Comparison of ENCODE assay signal across 19 cellular contexts in genomic region chrX:134659761-134660160, GRCh38. TPM values are rescaled to one million over a fixed set of nuclear protein-coding genes. Genes with fewer than 3 reads are reported as not detected.
A peak's percentile ranks its signal among the peaks of the same experiment; 100 is the strongest.
DNase-seq lines count a peak whose midpoint lies in the region; ATAC-seq and TF ChIP-seq lines count a peak whose summit lies in the region.
"Had no signal": no experiment of that assay in that cellular context is flagged by ENCODE, and none has a peak within 500 bp of the region (broad histone marks: within the 10 kb centered on the region; RNA-seq: fewer than 3 reads in every experiment).

No MANE protein-coding gene starts in this region.

- no peaks in the 10 kb centered on the region for H3K27me3 ChIP-seq in IMR-90 (ENCODE audit: control insufficient read depth, insufficient read depth, low read length)
- H3K27me3 ChIP-seq in RWPE2 (ENCODE audit: insufficient read depth, poor library complexity, severe bottlenecking), result no peaks in the 10 kb centered on the region
- peaks cover 0 to 15% of the 10 kb centered on the region in 2 experiments for H3K27me3 ChIP-seq in mesenchymal stem cell (ENCODE audit: control insufficient read depth in 1 of 2, insufficient read depth in 1 of 2, low read length in 2 of 2)

- H2BK120ac ChIP-seq in IMR-90 (ENCODE audit: low read depth, low read length) (no peak overlapping the region), mesenchymal stem cell (ENCODE audit: low read depth, low read length) (no peak overlapping the region)

- H2BK15ac ChIP-seq in IMR-90 (ENCODE audit: low read depth, low read length) (no peak overlapping the region), mesenchymal stem cell (ENCODE audit: low read depth, poor library complexity, severe bottlenecking) (no peak overlapping the region)

- H3K4me3 ChIP-seq in IMR-90 (ENCODE audit: insufficient read depth, low read depth, low read length) (no peak overlapping the region), RWPE2 (ENCODE audit: severe bottlenecking) (no peak overlapping the region), epithelial cell of esophagus (ENCODE audit: low read length) (no peak overlapping the region), mesenchymal stem cell (ENCODE audit: insufficient read depth in 1 of 2, low read depth in 1 of 2, low read length in 2 of 2) (no peak overlapping the region)
- H3K4me3 ChIP-seq: A549, HAP-1 had no signal

- H3K23ac ChIP-seq in IMR-90 (ENCODE audit: low read depth, low read length) (no peak overlapping the region), mesenchymal stem cell (ENCODE audit: low read length in 2 of 2) (no peak overlapping the region)

- no peaks in the 10 kb centered on the region for H3K9me3 Mint-ChIP-seq in naive thymus-derived CD8-positive, alpha-beta T cell
- H3K9me3 Mint-ChIP-seq: CD4-positive, alpha-beta T cell; IgD-negative memory B cell had no signal

- peaks cover 2% of the 10 kb centered on the region; the same call in 1 of the 2 replicates for H3K9me1 ChIP-seq in IMR-90 (ENCODE audit: insufficient read depth, low read length)

- H3K9me3 ChIP-seq in IMR-90 (ENCODE audit: control insufficient read depth, insufficient read depth, low read length), result no peaks in the 10 kb centered on the region
- no peaks in the 10 kb centered on the region for H3K9me3 ChIP-seq in RWPE2 (ENCODE audit: severe bottlenecking)
- no peaks in the 10 kb centered on the region for H3K9me3 ChIP-seq in mesenchymal stem cell (ENCODE audit: control insufficient read depth, low read length)
- H3K9me3 ChIP-seq: A549, Caco-2, HAP-1 had no signal

- no peak overlapping the region for H3K4me2 ChIP-seq in IMR-90 (ENCODE audit: low read depth, low read length)
- no peak overlapping the region for H3K4me2 ChIP-seq in mesenchymal stem cell (ENCODE audit: low read length, poor library complexity, severe bottlenecking)

- H2BK5ac ChIP-seq in IMR-90 (ENCODE audit: low read depth, low read length, poor library complexity, severe bottlenecking) (no peak overlapping the region), mesenchymal stem cell (ENCODE audit: low read depth, low read length, poor library complexity, severe bottlenecking) (no peak overlapping the region)

- H2BK20ac ChIP-seq in IMR-90 (ENCODE audit: low read depth, low read length), result no peak overlapping the region

- POLR2A ChIA-PET in IMR-90 (lab: Charles Lee; ENCODE audit: unreplicated experiment), result no interaction called here
- POLR2A ChIA-PET in naive thymus-derived CD8-positive, alpha-beta T cell (lab: Charles Lee), result no interaction called here

- H4K5ac ChIP-seq in IMR-90 (ENCODE audit: low read depth, low read length), result no peak overlapping the region

- in situ Hi-C loops in IMR-90 (cut with MboI; ENCODE audit: low sequenced_read_pairs), result no loop called here

- TF ChIP-seq CTCF in IMR-90 (conservative IDR thresholded peaks at IDR 0.05; ENCODE audit: low read depth, low read length) (no peak), RWPE2 (IDR thresholded peaks at IDR 0.05; ENCODE audit: poor library complexity, severe bottlenecking) (no peak), epithelial cell of esophagus (IDR thresholded peaks at IDR 0.05; ENCODE audit: insufficient read depth, low read depth, low read length, missing control alignments) (no peak)

- H3K4me1 Mint-ChIP-seq in naive thymus-derived CD8-positive, alpha-beta T cell, result no peaks in the 10 kb centered on the region

- WGBS in IMR-90 (ENCODE audit: extremely low coverage in 2 of 2, insufficient read length in 1 of 2), 2 experiments, result no CpG with 5 or more reads among the region's 1 CpG
- WGBS in mesenchymal stem cell, result no CpG with 5 or more reads among the region's 1 CpG

- H3K27ac ChIP-seq in IMR-90 (ENCODE audit: insufficient read depth, low read length) (no peak overlapping the region), RWPE2 (ENCODE audit: poor library complexity, severe bottlenecking) (no peak overlapping the region), mesenchymal stem cell (ENCODE audit: low read length, poor library complexity, severe bottlenecking) (no peak overlapping the region)
- H3K27ac ChIP-seq: 22Rv1, C4-2B, HL-60 had no signal

- H3K36me3 Mint-ChIP-seq in naive thymus-derived CD8-positive, alpha-beta T cell, result no peaks in the 10 kb centered on the region

- H4K8ac ChIP-seq in IMR-90 (ENCODE audit: low read depth in 2 of 2, low read length in 2 of 2), result no peak overlapping the region
- no peak overlapping the region for H4K8ac ChIP-seq in mesenchymal stem cell (ENCODE audit: low read length)

- H3K9ac ChIP-seq in IMR-90 (ENCODE audit: low read depth, low read length) (no peak overlapping the region), mesenchymal stem cell (ENCODE audit: low read length) (no peak overlapping the region)

- H3K27ac Mint-ChIP-seq in naive thymus-derived CD8-positive, alpha-beta T cell, result no peak overlapping the region
- H3K27ac Mint-ChIP-seq: CD4-positive, alpha-beta T cell; IgD-negative memory B cell had no signal

- dilution Hi-C loops in IMR-90 (cut with HindIII; ENCODE audit: low sequenced_read_pairs, unreplicated experiment), result no loop called here

- H3K14ac ChIP-seq in IMR-90 (replicated peaks; ENCODE audit: low read depth, low read length), result no peak overlapping the region
- no peak overlapping the region for H3K14ac ChIP-seq in mesenchymal stem cell (ENCODE audit: low read length in 2 of 2)

- TF ChIP-seq POLR2A in IMR-90 (IDR thresholded peaks at IDR 0.05; ENCODE audit: low read depth, low read length), result no peak

- no peak for TF ChIP-seq RAD21 in IMR-90 (IDR thresholded peaks at IDR 0.05; ENCODE audit: low read length)

- H3K79me1 ChIP-seq in IMR-90 (ENCODE audit: low read depth in 1 of 2, low read length in 2 of 2) (no peaks in the 10 kb centered on the region), mesenchymal stem cell (replicated peaks; ENCODE audit: low read length, poor library complexity, severe bottlenecking) (no peaks in the 10 kb centered on the region)

- H2AK9ac ChIP-seq in IMR-90 (replicated peaks; ENCODE audit: low read depth, low read length, poor library complexity), result no peak overlapping the region

- H2BK12ac ChIP-seq in mesenchymal stem cell (ENCODE audit: low read length in 2 of 2), result no peak overlapping the region

- CTCF ChIA-PET in IMR-90 (lab: Yijun Ruan, JAX), result no interaction called here

- no peak overlapping the region for H2AFZ ChIP-seq in IMR-90 (replicated peaks; ENCODE audit: low read length, poor library complexity)
- no peak overlapping the region for H2AFZ ChIP-seq in mesenchymal stem cell (ENCODE audit: low read depth, low read length)

- H3K56ac ChIP-seq in IMR-90 (ENCODE audit: extremely low read depth, insufficient read depth, low read length), result no peak overlapping the region

- no peak overlapping the region for H3K18ac ChIP-seq in IMR-90 (ENCODE audit: low read depth, low read length)
- no peak overlapping the region for H3K18ac ChIP-seq in mesenchymal stem cell (ENCODE audit: low read depth in 1 of 2, low read length in 2 of 2)

- intact Hi-C loops in IMR-90 (cut with micrococcal nuclease), result no loop called here

- H3K4me3 Mint-ChIP-seq in naive thymus-derived CD8-positive, alpha-beta T cell, result no peak overlapping the region
- H3K4me3 Mint-ChIP-seq: CD4-positive, alpha-beta T cell; IgD-negative memory B cell had no signal

- ATAC-seq in IMR-90 (ENCODE audit: low read depth) (no peak), RWPE2 (ENCODE audit: low read depth) (peak; percentile 67; the same call in 2 of the 3 replicates), GM19467 (IDR thresholded peaks at IDR 0.05; ENCODE audit: unreplicated experiment) (no peak)
- ATAC-seq in naive thymus-derived CD8-positive, alpha-beta T cell, result no peak
- ATAC-seq: A549 had no signal

- no peak overlapping the region for H2AK5ac ChIP-seq in IMR-90 (ENCODE audit: low read depth, low read length)
- H2AK5ac ChIP-seq in mesenchymal stem cell (ENCODE audit: low read length, severe bottlenecking), result no peak overlapping the region

- H3K27me3 Mint-ChIP-seq in naive thymus-derived CD8-positive, alpha-beta T cell, result peaks cover 0 to 8% (median 0%) of the 10 kb centered on the region in 5 donors

- no peak overlapping the region for H3K4ac ChIP-seq in IMR-90 (ENCODE audit: low read depth, low read length)
- H3K4ac ChIP-seq in mesenchymal stem cell (ENCODE audit: low read depth in 1 of 2, low read length in 2 of 2), result no peak overlapping the region

- no peak overlapping the region for H4K91ac ChIP-seq in IMR-90 (ENCODE audit: insufficient read depth, low read depth, low read length)
- no peak overlapping the region for H4K91ac ChIP-seq in mesenchymal stem cell (ENCODE audit: low read length)

- H3K4me1 ChIP-seq in IMR-90 (ENCODE audit: control insufficient read depth, insufficient read depth, low read length) (peaks cover 8% of the 10 kb centered on the region; the same call in 1 of the 2 replicates), RWPE2 (ENCODE audit: insufficient read depth, poor library complexity, severe bottlenecking) (peaks cover 7% of the 10 kb centered on the region), mesenchymal stem cell (ENCODE audit: control insufficient read depth, insufficient read depth, low read depth, low read length) (no peaks in the 10 kb centered on the region)
- H3K4me1 ChIP-seq: Caco-2 had no signal

- H4K20me1 ChIP-seq in IMR-90 (ENCODE audit: insufficient read depth, low read length), result no peaks in the 10 kb centered on the region

- H3K36me3 ChIP-seq in IMR-90 (ENCODE audit: control insufficient read depth, insufficient read depth, low read length), result no peaks in the 10 kb centered on the region
- H3K36me3 ChIP-seq in RWPE2 (ENCODE audit: low read depth), result no peaks in the 10 kb centered on the region
- H3K36me3 ChIP-seq in mesenchymal stem cell (ENCODE audit: control insufficient read depth in 1 of 2, insufficient read depth in 2 of 2, low read depth in 1 of 2, low read length in 2 of 2), result no peaks in the 10 kb centered on the region
- H3K36me3 ChIP-seq: HAP-1 had no signal

- BruUV-seq in IMR-90 (replicated peaks; lab: Mats Ljungman, UMichigan), result no TSS peak

- peak; percentile 58 for DNase-seq in NCI-H1436 treated with DMSO at 0.1 percent for 48 hours (lab: John Stamatoyannopoulos, UW)
- DNase-seq in NCI-H1436 (lab: John Stamatoyannopoulos, UW), result no peak
- DNase-seq in IMR-90, result peak; percentile 16
- no peak for DNase-seq in RWPE2 (ENCODE audit: low spot score)
- peak; percentile 50 for DNase-seq in epithelial cell of esophagus (ENCODE audit: low read depth)
- no peak for DNase-seq in naive thymus-derived CD8-positive, alpha-beta T cell
- DNase-seq in mesenchymal stem cell, result no peak
- DNase-seq: AML-193; Caco-2; CD4-positive, alpha-beta T cell; GF-D8 had no signal

TF ChIP-seq in IMR-90, 13 proteins besides CTCF, POLR2A, EP300 and RAD21 (continues in another document):
- no peak for TF ChIP-seq BHLHE40 (IDR thresholded peaks at IDR 0.05; ENCODE audit: low read depth, low read length)
- TF ChIP-seq NFE2L2 (IDR thresholded peaks at IDR 0.05; ENCODE audit: low read depth, low read length), result no peak
- TF ChIP-seq SMC3 (IDR thresholded peaks at IDR 0.05; ENCODE audit: low read depth, low read length), result no peak

RNA-seq across cellular contexts. Expression of gene PLAC1, which starts 1.5 kb away (rescaled TPM):
- total RNA-seq in IMR-90 (2012; rRNA removed), result 0.28 and 0.36 TPM in 2 replicates
- 0.65 and 0.74 TPM in 2 replicates for polyA plus RNA-seq in IMR-90 (2012; rRNA removed)
- 0.15 and 0.66 TPM in 2 replicates for polyA plus RNA-seq in IMR-90 (2012; cell fraction: cytosol; rRNA removed)
- 0.16 and 0.36 TPM in 2 replicates for polyA plus RNA-seq in IMR-90 (2012; cell fraction: nucleus; rRNA removed; ENCODE audit: low replicate concordance)
- not detected for total RNA-seq in naive thymus-derived CD8-positive, alpha-beta T cell
- not detected for polyA plus RNA-seq in naive thymus-derived CD8-positive, alpha-beta T cell
- 0.41 TPM for polyA plus RNA-seq in mesenchymal stem cell (2013, experiment 1 of 2)
- 0.42 TPM for polyA plus RNA-seq in mesenchymal stem cell (2013, experiment 2 of 2)
- total RNA-seq: CD4-positive, alpha-beta T cell; H1 had no signal
- polyA plus RNA-seq: IgD-negative memory B cell had no signal

Comparison
In these comparisons a context has a peak if more than half of its experiments do, and no peak if none do; other contexts are left out.
1. DNase-seq: peak in NCI-H1436 treated with DMSO at 0.1 percent for 48 hours (single experiment), IMR-90 (single experiment) and epithelial cell of esophagus (single experiment); none in NCI-H1436 (single experiment), RWPE2 (single experiment), naive thymus-derived CD8-positive, alpha-beta T cell (0 of 10) and mesenchymal stem cell (single experiment).